In the genomic region with DNA sequence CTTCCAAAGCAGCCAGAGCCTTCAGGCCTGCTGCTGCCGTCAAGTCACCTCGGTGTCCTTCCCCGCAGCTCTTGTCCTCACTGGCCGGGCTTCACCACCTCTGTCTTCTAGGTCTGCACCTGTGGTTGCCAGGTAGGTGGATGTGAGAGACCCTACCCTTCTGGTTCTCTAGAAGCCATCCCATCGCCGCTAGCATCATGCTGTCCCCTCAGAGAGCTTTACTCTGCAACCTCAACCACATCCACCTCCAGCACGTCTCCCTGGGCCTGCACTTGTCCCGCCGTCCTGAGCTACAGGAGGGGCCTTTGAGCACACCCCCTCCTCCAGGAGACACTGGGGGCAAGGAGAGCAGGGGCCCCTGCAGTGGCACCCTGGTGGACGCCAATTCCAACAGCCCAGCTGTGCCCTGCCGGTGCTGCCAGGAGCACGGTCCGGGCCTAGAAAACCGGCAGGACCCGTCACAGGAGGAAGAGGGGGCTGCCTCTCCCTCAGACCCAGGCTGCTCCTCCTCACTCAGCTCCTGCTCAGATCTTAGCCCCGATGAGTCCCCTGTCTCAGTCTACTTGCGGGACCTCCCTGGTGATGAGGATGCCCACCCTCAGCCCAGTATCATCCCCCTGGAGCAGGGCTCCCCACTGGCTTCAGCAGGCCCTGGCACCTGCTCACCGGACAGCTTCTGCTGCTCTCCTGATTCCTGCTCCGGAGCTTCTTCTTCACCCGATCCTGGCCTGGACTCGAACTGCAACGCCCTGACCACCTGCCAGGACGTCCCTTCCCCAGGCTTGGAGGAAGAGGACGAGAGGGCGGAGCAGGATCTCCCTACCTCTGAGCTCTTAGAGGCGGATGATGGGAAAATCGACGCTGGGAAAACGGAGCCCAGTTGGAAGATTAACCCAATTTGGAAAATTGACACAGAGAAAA, we compare ENCODE assay signal across 8 cellular contexts.
DNase-seq lines count a peak whose midpoint lies in the region; ATAC-seq and TF ChIP-seq lines count a peak whose summit lies in the region.

No MANE protein-coding gene starts in this region.

- H3K9ac ChIP-seq in SK-N-MC (ENCODE audit: insufficient read length): no peak overlapping the region

- H3K9me3 ChIP-seq in SK-N-MC (ENCODE audit: low read depth, low read length): no peaks in the 10 kb centered on the region

- H3K27ac ChIP-seq in SK-N-MC: no peak overlapping the region

- ATAC-seq in HG03159 (IDR thresholded peaks at IDR 0.05; ENCODE audit: unreplicated experiment): no peak

- peak; percentile 16 for DNase-seq in ELR (ENCODE audit: low read depth)
- DNase-seq in SK-N-MC (ENCODE audit: low read depth, low spot score): no peak
- DNase-seq in fibroblast of pulmonary artery (ENCODE audit: low read depth): no peak
- DNase-seq in retinal pigment epithelial cell (ENCODE audit: low read depth): no peak
- DNase-seq in SIG-M5 treated with dmso at 0.1 percent for 504 hours (lab: John Stamatoyannopoulos, UW; ENCODE audit: unreplicated experiment): no peak
- DNase-seq in T-helper 9 cell: no peak
- DNase-seq in GM13976 (ENCODE audit: low spot score): no peak

- no peak for TF ChIP-seq CTCF in fibroblast of pulmonary artery (IDR thresholded peaks at IDR 0.05; ENCODE audit: low read length, missing control alignments)
- no peak for TF ChIP-seq CTCF in retinal pigment epithelial cell (conservative IDR thresholded peaks at IDR 0.05; ENCODE audit: low read depth, low read length)
- TF ChIP-seq CTCF in GM13976 (IDR thresholded peaks at IDR 0.05; ENCODE audit: borderline replicate concordance, control extremely low read depth, extremely low read depth, insufficient read depth, missing control alignments): no peak

- H3K4me3 ChIP-seq in SK-N-MC (peak overlapping the region; percentile 84), fibroblast of pulmonary artery (replicated peaks; ENCODE audit: low read depth, low read length) (peak overlapping the region; percentile 86), retinal pigment epithelial cell (ENCODE audit: low read length) (peak overlapping the region; percentile 85)

- peaks cover 22% of the 10 kb centered on the region for H3K36me3 ChIP-seq in SK-N-MC (ENCODE audit: insufficient read depth, low read length)

- in situ Hi-C loops in GM13976 (cut with MboI; ENCODE audit: low sequenced_read_pairs, unreplicated experiment): no loop called here
